Comparison of ENCODE assay signal across 9 cellular contexts in the genomic region with DNA sequence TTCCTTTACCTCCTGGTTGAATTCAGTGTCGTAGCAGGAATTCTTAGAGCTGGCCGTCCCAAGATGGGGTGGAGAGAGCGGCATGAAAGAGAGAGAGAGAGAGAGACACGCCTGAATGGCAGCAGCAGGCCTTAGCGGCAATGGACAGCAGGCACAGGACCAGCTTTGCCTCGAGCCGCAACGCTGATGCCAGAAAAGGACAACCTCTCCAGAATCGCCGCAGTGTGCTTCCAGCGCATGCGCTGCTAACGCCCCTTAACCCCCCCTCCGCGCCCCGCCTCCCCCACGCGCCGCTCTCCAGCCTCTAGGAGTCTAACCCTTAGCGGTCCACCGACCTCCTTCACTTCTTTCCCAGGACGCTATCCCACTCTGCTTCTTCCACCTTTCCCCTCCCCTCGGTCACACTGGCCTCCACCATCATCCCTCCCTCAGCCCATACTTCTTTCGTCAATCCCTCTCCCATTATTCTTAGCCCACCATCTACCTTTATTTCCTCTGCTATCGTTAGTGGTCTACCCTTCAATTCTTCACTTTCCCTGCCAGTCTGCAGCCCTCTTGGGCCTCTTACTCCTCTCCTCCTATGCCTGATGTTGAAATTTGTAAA. TPM values are rescaled to one million over a fixed set of nuclear protein-coding genes. Genes with fewer than 3 reads are reported as not detected.
A peak's percentile ranks its signal among the peaks of the same experiment; 100 is the strongest.
DNase-seq lines count a peak whose midpoint lies in the region; ATAC-seq, FAIRE-seq and TF ChIP-seq lines count a peak whose summit lies in the region.
"Had no signal": no experiment of that assay in that cellular context is flagged by ENCODE, and none has a peak within 500 bp of the region (broad histone marks: within the 10 kb centered on the region; RNA-seq: fewer than 3 reads in every experiment).

No MANE protein-coding gene starts in this region.

- peaks cover 2% of the 10 kb centered on the region for H3K27me3 Mint-ChIP-seq in HFFc6 (ENCODE audit: insufficient read depth)

- H3K9me3 ChIP-seq in spleen = no peaks in the 10 kb centered on the region

- FAIRE-seq in D721Med (lab: Jason Lieb, UNC) = no peak
- FAIRE-seq: endometrium had no signal

- H3K4me1 ChIP-seq in spleen = peaks cover 0 to 21% (median 9%) of the 10 kb centered on the region in 6 donors

- peak in 1 of 3 donors; percentile 5 for TF ChIP-seq POLR2A in spleen (IDR thresholded peaks at IDR 0.05)

- no peaks in the 10 kb centered on the region for H3K9me3 Mint-ChIP-seq in HFFc6

- H3K27me3 ChIP-seq in spleen (replicated peaks in 1 of 7) = no peaks in the 10 kb centered on the region

- H3K27ac Mint-ChIP-seq in HFFc6 = peak overlapping the region; percentile 91

- intact Hi-C loops in spleen (cut with DNase I; ENCODE audit: low total_unique reads) = no loop called here

- peaks cover 29% of the 10 kb centered on the region for H3K36me3 Mint-ChIP-seq in HFFc6 (ENCODE audit: low read depth)

- H3K36me3 ChIP-seq in spleen = no peaks in the 10 kb centered on the region

- no peaks in the 10 kb centered on the region for H3K4me1 Mint-ChIP-seq in HFFc6 (ENCODE audit: low read depth)

- peak overlapping the region; percentile 43 to 84 (median 56) for H3K4me3 ChIP-seq in spleen

- WGBS in spleen, 5 donors = 3 to 29% (median 3%) methylated on average over 22 to 25 of the region's 25 CpGs

- H3K4me3 Mint-ChIP-seq in HFFc6 = peak overlapping the region; percentile 98

- peak; percentile 13 for DNase-seq in D721Med (ENCODE audit: insufficient read length, low spot score)
- DNase-seq in HFFc6 = peak; percentile 65
- DNase-seq in NCI-H2227 treated with DMSO at 0.1 percent for 48 hours (lab: John Stamatoyannopoulos, UW) = peak; percentile 85
- DNase-seq in activated CD4-positive, CD25-positive, alpha-beta regulatory T cell (lab: John Stamatoyannopoulos, UW) = peak; percentile 22 to 29 (median 23)
- DNase-seq in caudate nucleus (lab: John Stamatoyannopoulos, UW) = peak in 60 of 61 donors; percentile 4 to 82 (median 64)
- DNase-seq in islet precursor cell = peak; percentile 91
- peak; percentile 89 for DNase-seq in spleen

- no peak for TF ChIP-seq CTCF in D721Med (IDR thresholded peaks at IDR 0.05; ENCODE audit: insufficient read depth, missing control alignments)
- no peak for TF ChIP-seq CTCF in HFFc6 (IDR thresholded peaks at IDR 0.05)
- TF ChIP-seq CTCF in spleen (IDR thresholded peaks at IDR 0.05 in 8 of 11, conservative IDR thresholded peaks at IDR 0.05 in 3 of 11) = no peak

- H3K27ac ChIP-seq in caudate nucleus (ENCODE audit: low read depth, low read length) (peak overlapping the region; percentile 93), spleen (peak overlapping the region in 7 of 8 donors; percentile 85 to 94 (median 91))

- no peak for ATAC-seq in GM19035 (IDR thresholded peaks at IDR 0.05; ENCODE audit: unreplicated experiment)

RNA-seq across cellular contexts. Expression of gene ZCCHC13, which starts 10.5 kb away (rescaled TPM):
- total RNA-seq in HFFc6 (2021; fragmentation: NEBNext Ultra II Directional; extraction: Animal tissue kit (Norgen Biotek cat#: 25700)) = not detected
- not detected for total RNA-seq in spleen
- not detected for polyA plus RNA-seq in spleen

Comparison
In these comparisons a context has a peak if more than half of its experiments do, and no peak if none do; other contexts are left out.
1. DNase-seq: peak in every context shown above with its lines; median percentile 91 in islet precursor cell; 89 in spleen; 85 in NCI-H2227 treated with DMSO at 0.1 percent for 48 hours; 65 in HFFc6; 64 in caudate nucleus; 23 in activated CD4-positive, CD25-positive, alpha-beta regulatory T cell; 13 in D721Med.